Comparison of ENCODE assay signal across 8 cellular contexts in the genomic region with DNA sequence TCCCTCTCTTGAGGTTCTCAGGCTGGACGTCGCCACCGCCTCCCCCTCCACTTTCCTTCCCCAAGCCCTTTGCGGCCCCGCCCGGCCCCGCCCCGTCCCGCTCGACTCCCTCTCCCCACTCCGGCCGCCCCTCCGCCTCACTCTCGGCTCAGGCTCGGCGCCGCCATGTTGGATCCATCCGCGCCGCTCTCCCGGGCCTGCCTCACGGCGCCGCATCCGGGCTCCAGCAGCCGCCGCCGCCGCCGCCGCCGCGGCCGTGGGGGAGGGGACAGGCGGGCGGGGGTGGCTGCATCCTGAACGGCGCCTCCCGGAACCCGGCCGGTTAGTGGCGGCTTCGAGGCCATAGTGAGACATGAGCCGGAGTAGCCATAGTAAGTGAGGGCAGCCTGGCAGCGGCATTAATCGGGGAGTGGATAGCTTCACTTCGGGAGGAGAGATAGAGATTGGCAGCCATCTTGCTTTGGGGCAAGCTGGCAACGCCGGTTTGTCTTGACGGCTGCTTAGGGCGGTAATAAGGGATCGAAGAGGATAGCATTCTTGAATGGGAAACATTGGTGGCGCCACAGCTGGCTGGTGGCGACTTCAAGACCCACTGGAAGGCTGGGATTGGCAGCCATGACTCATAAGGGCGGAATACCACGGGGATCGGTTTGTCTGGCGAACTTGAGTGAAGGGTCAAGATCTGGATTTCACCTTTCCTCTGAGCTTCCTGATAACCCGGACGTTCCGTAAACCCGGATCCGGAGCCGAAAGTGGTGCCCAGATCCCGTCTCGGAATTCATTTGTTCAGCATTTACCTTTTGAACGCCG. TPM values are rescaled to one million over a fixed set of nuclear protein-coding genes. Genes with fewer than 3 reads are reported as not detected.
DNase-seq lines count a peak whose midpoint lies in the region; ATAC-seq and TF ChIP-seq lines count a peak whose summit lies in the region.

A gene with protein sequence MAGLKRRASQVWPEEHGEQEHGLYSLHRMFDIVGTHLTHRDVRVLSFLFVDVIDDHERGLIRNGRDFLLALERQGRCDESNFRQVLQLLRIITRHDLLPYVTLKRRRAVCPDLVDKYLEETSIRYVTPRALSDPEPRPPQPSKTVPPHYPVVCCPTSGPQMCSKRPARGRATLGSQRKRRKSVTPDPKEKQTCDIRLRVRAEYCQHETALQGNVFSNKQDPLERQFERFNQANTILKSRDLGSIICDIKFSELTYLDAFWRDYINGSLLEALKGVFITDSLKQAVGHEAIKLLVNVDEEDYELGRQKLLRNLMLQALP (minus strand): TSS at position 258 of the 810 bp plus-strand sequence. CDS start 8,205 bp downstream, outside the sequence.

- TF ChIP-seq POLR2A in upper lobe of left lung (IDR thresholded peaks at IDR 0.05) = peak in 3 of 4 donors; percentile 34 to 70 (median 55)

- peak within 1 kb of the TSS; percentile 95 for H3K9ac ChIP-seq in adipocyte (ENCODE audit: low read length)

- no peaks in the 10 kb centered on the region for H3K27me3 ChIP-seq in adipocyte (replicated peaks; ENCODE audit: control insufficient read depth, insufficient read depth, low read length)
- H3K27me3 ChIP-seq in upper lobe of left lung = no peaks in the 10 kb centered on the region

- H3K27ac ChIP-seq in upper lobe of left lung = peak within 1 kb of the TSS; percentile 97 to 100 (median 98)

- H3K4me3 ChIP-seq in GM12875 (ENCODE audit: low read depth, low read length) (peak within 1 kb of the TSS; percentile 92), adipocyte (ENCODE audit: low read length) (peak within 1 kb of the TSS; percentile 94), upper lobe of left lung (peak within 1 kb of the TSS; percentile 65 to 88 (median 78))

- peak; percentile 95 for ATAC-seq in HG02798 (IDR thresholded peaks at IDR 0.05; ENCODE audit: poor library complexity, unreplicated experiment)
- ATAC-seq in upper lobe of left lung (ENCODE audit: low FRiP score in 2 of 2) = peak; percentile 96

- WGBS in upper lobe of left lung, 2 donors = 0% methylated on average over 15 to 40 of the region's 68 CpGs

- TF ChIP-seq CTCF in GM12875 (IDR thresholded peaks at IDR 0.05; ENCODE audit: borderline replicate concordance, insufficient read depth, low read depth, low read length) (no peak), upper lobe of left lung (IDR thresholded peaks at IDR 0.05) (peak in 1 of 6 experiments; percentile 19)

- H3K4me1 ChIP-seq in adipocyte (ENCODE audit: control insufficient read depth, insufficient read depth, low read length) (peaks cover 34% of the 10 kb centered on the region), upper lobe of left lung (peaks cover 37 to 60% (median 47%) of the 10 kb centered on the region in 4 donors)

- peak; percentile 89 for DNase-seq in NCI-H1436 (lab: John Stamatoyannopoulos, UW)
- peak; percentile 87 for DNase-seq in T follicular helper cell (ENCODE audit: low read depth)
- DNase-seq in adipocyte (ENCODE audit: low read depth) = peak; percentile 96
- DNase-seq in cardiac septum (ENCODE audit: low spot score) = peak; percentile 97
- peak; percentile 85 to 99 (median 90) for DNase-seq in posterior cingulate gyrus
- peak; percentile 96 for DNase-seq in upper lobe of left lung

- TF ChIP-seq EP300 in upper lobe of left lung (IDR thresholded peaks at IDR 0.05) = peak in 2 of 4 donors; percentile 18 to 93

- intact Hi-C loops in cardiac septum (cut with DNase I) (loop anchor here (1.0 to 10.0 kb wide), 5 partner anchors 14 to 138 kb away; partner anchors contain the start of genes KLHDC9, NIT1, PFDN2 and USP21), posterior cingulate gyrus (cut with DNase I) (loop anchor here (1.0 to 5.0 kb wide), 4 partner anchors 14 to 85 kb away; partner anchors contain the start of genes KLHDC9, NIT1, PFDN2 and UFC1)

- no peaks in the 10 kb centered on the region for H3K9me3 ChIP-seq in adipocyte (ENCODE audit: control insufficient read depth, low read length)
- H3K9me3 ChIP-seq in upper lobe of left lung = no peaks in the 10 kb centered on the region

- H3K36me3 ChIP-seq in adipocyte (ENCODE audit: control insufficient read depth, insufficient read depth, low read length, severe bottlenecking) (peaks cover 24% of the 10 kb centered on the region), upper lobe of left lung (peaks cover 6 to 25% (median 11%) of the 10 kb centered on the region in 4 donors)

RNA-seq across cellular contexts. Expression of the gene that starts here (rescaled TPM):
- 28.3 TPM for total RNA-seq in cardiac septum
- total RNA-seq in upper lobe of left lung = 10 to 100 TPM; 26.7 to 45.1 (median 35.1) TPM

Comparison
In these comparisons a context has a peak if more than half of its experiments do, and no peak if none do; other contexts are left out.
1. Peak in every context shown above with its lines: DNase-seq, ATAC-seq, H3K4me3 ChIP-seq and H3K27ac ChIP-seq.